ENCODE assay signal across 7 cellular contexts in the genomic region with DNA sequence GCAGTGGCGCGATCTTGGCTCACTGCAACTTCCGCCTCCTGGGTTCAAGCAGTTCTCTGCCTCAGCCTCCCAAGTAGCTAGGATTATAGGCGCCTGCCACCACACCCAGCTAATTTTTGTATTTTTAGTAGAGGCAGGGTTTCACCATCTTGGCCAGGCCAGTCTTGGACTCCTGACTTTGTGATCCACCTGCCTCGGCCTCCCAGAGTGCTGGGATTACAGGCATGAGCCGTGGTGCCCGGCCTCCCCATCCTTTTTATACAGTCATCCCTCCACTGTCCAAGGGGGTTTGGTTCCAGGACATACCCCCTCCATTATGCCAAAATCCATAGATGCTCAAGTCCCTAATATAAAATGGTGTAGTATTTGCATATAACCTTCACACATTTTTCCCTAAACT. TPM values are rescaled to one million over a fixed set of nuclear protein-coding genes. Genes with fewer than 3 reads are reported as not detected.
DNase-seq lines count a peak whose midpoint lies in the region; TF ChIP-seq lines count a peak whose summit lies in the region.
"Not testable (repeated sequence)": the region's sequence is repeated elsewhere in the genome, so short reads cannot be mapped to it uniquely, and the experiment has no call there.

No MANE protein-coding gene starts in this region.

- not testable (repeated sequence) for H3K9me3 ChIP-seq in CD8-positive, alpha-beta memory T cell (ENCODE audit: low read length); neutrophil; subcutaneous abdominal adipose tissue (ENCODE audit: control insufficient read depth in 5 of 5, low read length in 5 of 5)

- H3K4me1 ChIP-seq in CD8-positive, alpha-beta memory T cell (ENCODE audit: insufficient read depth, low read length), result peaks cover 63% of the 10 kb centered on the region
- H3K4me1 ChIP-seq in neutrophil (ENCODE audit: control insufficient read depth in 1 of 2, insufficient read depth in 1 of 2, low read depth in 1 of 2, low read length in 1 of 2), result peaks cover 17 to 32% of the 10 kb centered on the region in 2 experiments
- peaks cover 17 to 71% (median 68%) of the 10 kb centered on the region in 5 donors for H3K4me1 ChIP-seq in subcutaneous abdominal adipose tissue (ENCODE audit: control insufficient read depth in 5 of 5, insufficient read depth in 5 of 5, low read length in 5 of 5)

- peaks cover 21% of the 10 kb centered on the region for H3K36me3 ChIP-seq in CD8-positive, alpha-beta memory T cell (ENCODE audit: insufficient read depth, low read length)
- H3K36me3 ChIP-seq in brain microvascular endothelial cell (replicated peaks) (peaks cover 31% of the 10 kb centered on the region), neutrophil (peaks cover 19% of the 10 kb centered on the region), subcutaneous abdominal adipose tissue (ENCODE audit: control insufficient read depth in 5 of 5, insufficient read depth in 5 of 5, low read length in 5 of 5) (peaks cover 0 to 31% (median 16%) of the 10 kb centered on the region in 5 donors)

- CTCF ChIA-PET in CD8-positive, alpha-beta memory T cell (lab: Charles Lee), result interaction anchor here (1.3 to 27.0 kb wide), 6 partner anchors 8 to 32 kb away, joined by 4 to 498 read pairs (median 6); no protein-coding TSS in a partner anchor
- CTCF ChIA-PET in activated CD4-positive, alpha-beta memory T cell treated with anti-CD3 and anti-CD28 coated beads for 36 hours (lab: Charles Lee), result interaction anchor here (1.0 to 36.2 kb wide), 7 partner anchors 8 to 31 kb away, joined by 3 to 1168 read pairs (median 3); no protein-coding TSS in a partner anchor

- H3K27me3 Mint-ChIP-seq in CD8-positive, alpha-beta memory T cell; activated CD4-positive, alpha-beta memory T cell treated with anti-CD3 and anti-CD28 coated beads for 36 hours; immature natural killer cell (ENCODE audit: low read depth in 3 of 3): not testable (repeated sequence)

- H3K4me3 ChIP-seq in CD8-positive, alpha-beta memory T cell (ENCODE audit: low read length); brain microvascular endothelial cell (ENCODE audit: low read depth, low read length); neutrophil (ENCODE audit: low read depth in 1 of 2, low read length in 1 of 2); subcutaneous abdominal adipose tissue (ENCODE audit: low read depth in 1 of 5, low read length in 5 of 5): not testable (repeated sequence)

- peaks cover 20 to 65% (median 20%) of the 10 kb centered on the region in 3 donors for H3K36me3 Mint-ChIP-seq in CD8-positive, alpha-beta memory T cell
- H3K36me3 Mint-ChIP-seq in activated CD4-positive, alpha-beta memory T cell treated with anti-CD3 and anti-CD28 coated beads for 36 hours, result peaks cover 26% of the 10 kb centered on the region
- peaks cover 11 to 28% (median 13%) of the 10 kb centered on the region in 3 donors for H3K36me3 Mint-ChIP-seq in immature natural killer cell

- in situ Hi-C loops in brain microvascular endothelial cell (cut with HindIII; ENCODE audit: low pct_ligation_motif_present, low sequenced_read_pairs), result not testable (repeated sequence)

- not testable (repeated sequence) for H3K27me3 ChIP-seq in CD8-positive, alpha-beta memory T cell (ENCODE audit: insufficient read depth, low read length, poor library complexity, severe bottlenecking); brain microvascular endothelial cell (replicated peaks); neutrophil; subcutaneous abdominal adipose tissue (ENCODE audit: control insufficient read depth in 5 of 5, insufficient read depth in 4 of 5, low read length in 5 of 5)

- POLR2A ChIA-PET in CD8-positive, alpha-beta memory T cell (lab: Charles Lee), result interaction anchor here (1.3 kb wide), 1 partner anchor 12 kb away, joined by 4 read pairs; no protein-coding TSS in a partner anchor
- POLR2A ChIA-PET in activated CD4-positive, alpha-beta memory T cell treated with anti-CD3 and anti-CD28 coated beads for 36 hours (lab: Charles Lee), result interaction anchor here (1.3 kb wide), 1 partner anchor 13 kb away, joined by 4 read pairs; no protein-coding TSS in a partner anchor

- not testable (repeated sequence) for TF ChIP-seq CTCF in brain microvascular endothelial cell (IDR thresholded peaks at IDR 0.05; ENCODE audit: low read depth, low read length, missing control alignments); neutrophil (IDR thresholded peaks at IDR 0.05)

- H3K4me3 Mint-ChIP-seq in CD8-positive, alpha-beta memory T cell, result peak overlapping the region in 2 of 7 donors; percentile 5 to 59
- not testable (repeated sequence) for H3K4me3 Mint-ChIP-seq in activated CD4-positive, alpha-beta memory T cell treated with anti-CD3 and anti-CD28 coated beads for 36 hours
- H3K4me3 Mint-ChIP-seq in immature natural killer cell, result peak overlapping the region in 2 of 5 donors; percentile 32 to 50

- not testable (repeated sequence) for H3K9ac ChIP-seq in subcutaneous abdominal adipose tissue (ENCODE audit: low read length in 5 of 5)

- not testable (repeated sequence) for DNase-seq in CD8-positive, alpha-beta memory T cell; activated CD4-positive, alpha-beta memory T cell treated with anti-CD3 and anti-CD28 coated beads for 36 hours; brain microvascular endothelial cell; immature natural killer cell
- peak; percentile 39 for DNase-seq in activated effector memory CD4-positive, alpha-beta T cell treated with anti-CD3 and anti-CD28 coated beads, Interleukin-2, amount 50 U/mL, for 16 hours

- H3K27ac Mint-ChIP-seq in CD8-positive, alpha-beta memory T cell, result peak overlapping the region in 7 of 8 donors; percentile 12 to 95 (median 80)
- H3K27ac Mint-ChIP-seq in activated CD4-positive, alpha-beta memory T cell treated with anti-CD3 and anti-CD28 coated beads for 36 hours, result peak overlapping the region; percentile 63
- H3K27ac Mint-ChIP-seq in immature natural killer cell, result peak overlapping the region; percentile 50 to 95 (median 82)

- not testable (repeated sequence) for H3K9me3 Mint-ChIP-seq in CD8-positive, alpha-beta memory T cell; activated CD4-positive, alpha-beta memory T cell treated with anti-CD3 and anti-CD28 coated beads for 36 hours; immature natural killer cell

- peaks cover 76 to 85% (median 84%) of the 10 kb centered on the region in 3 donors for H3K4me1 Mint-ChIP-seq in CD8-positive, alpha-beta memory T cell
- peaks cover 78% of the 10 kb centered on the region for H3K4me1 Mint-ChIP-seq in activated CD4-positive, alpha-beta memory T cell treated with anti-CD3 and anti-CD28 coated beads for 36 hours (ENCODE audit: low read depth)
- peaks cover 85% of the 10 kb centered on the region in 2 donors for H3K4me1 Mint-ChIP-seq in immature natural killer cell

- intact Hi-C loops in activated CD4-positive, alpha-beta memory T cell treated with anti-CD3 and anti-CD28 coated beads for 36 hours (cut with micrococcal nuclease), result not testable (repeated sequence)

- H3K27ac ChIP-seq in CD8-positive, alpha-beta memory T cell (ENCODE audit: low read depth, low read length), result not testable (repeated sequence)
- peak overlapping the region; percentile 91 for H3K27ac ChIP-seq in brain microvascular endothelial cell
- peak overlapping the region; percentile 46 for H3K27ac ChIP-seq in neutrophil
- H3K27ac ChIP-seq in subcutaneous abdominal adipose tissue (ENCODE audit: low read depth, low read length), result peak overlapping the region; percentile 98

RNA-seq across cellular contexts. Expression of gene TSPAN14, which starts 21.5 kb away (rescaled TPM):
- total RNA-seq in CD8-positive, alpha-beta memory T cell, result 10 to 100 TPM; 46.1 to 46.8 TPM
- polyA plus RNA-seq in CD8-positive, alpha-beta memory T cell, result 220 TPM
- total RNA-seq in activated CD4-positive, alpha-beta memory T cell treated with anti-CD3 and anti-CD28 coated beads for 36 hours, result 10 to 100 TPM; 48.9 to 51.8 TPM
- polyA plus RNA-seq in immature natural killer cell, result 100 to 1,000 TPM; 141 to 363 (median 226) TPM
